In genomic region chr5:121691478-121691877, GRCh38 we compare ENCODE assay signal across 19 cellular contexts.
DNase-seq lines count a peak whose midpoint lies in the region; ATAC-seq and TF ChIP-seq lines count a peak whose summit lies in the region.
"Had no signal": no experiment of that assay in that cellular context is flagged by ENCODE, and none has a peak within 500 bp of the region (broad histone marks: within the 10 kb centered on the region; RNA-seq: fewer than 3 reads in every experiment).

No MANE protein-coding gene starts in this region.

- TF ChIP-seq CTCF in Calu3 (IDR thresholded peaks at IDR 0.05; ENCODE audit: unreplicated experiment) (no peak), epithelial cell of esophagus (IDR thresholded peaks at IDR 0.05; ENCODE audit: insufficient read depth, low read depth, low read length, missing control alignments) (no peak), mucosa of descending colon (IDR thresholded peaks at IDR 0.05) (no peak), dorsolateral prefrontal cortex (IDR thresholded peaks at IDR 0.05 in 54 of 56, conservative IDR thresholded peaks at IDR 0.05 in 2 of 56; ENCODE audit: low read depth in 1 of 56, partially characterized antibody in 56 of 56) (no peak)

- no peaks in the 10 kb centered on the region for H3K27me3 ChIP-seq in dorsolateral prefrontal cortex
- H3K27me3 ChIP-seq: esophagus squamous epithelium, transverse colon had no signal

- H3K4me1 ChIP-seq in mucosa of descending colon (ENCODE audit: low read depth) = no peaks in the 10 kb centered on the region
- H3K4me1 ChIP-seq: esophagus squamous epithelium, transverse colon had no signal

- intact Hi-C loops in Calu3 (cut with micrococcal nuclease; ENCODE audit: unreplicated experiment) (loop anchor here (5.0 to 10.0 kb wide), 2 partner anchors 181 to 273 kb away; partner anchors contain the start of gene SRFBP1), mucosa of descending colon (cut with DNase I, micrococcal nuclease) (no loop called here), dorsolateral prefrontal cortex (cut with DNase I) (no loop called here), sciatic nerve (cut with DNase I) (no loop called here)
- intact Hi-C loops in activated T-helper 2 cell treated with anti-CD3 and anti-CD28 coated beads, Interferon-gamma antibody, Interleukin-2, Interleukin-4, amounts not matched to agents 10 μg/mL and 5 μg/mL and 100 μg/mL, durations not matched to agents 14 hours and 24 hours and 36 hours (cut with micrococcal nuclease) = no loop called here

- peaks cover 47% of the 10 kb centered on the region for H3K4me1 Mint-ChIP-seq in Calu3 (ENCODE audit: low read depth, unreplicated experiment)
- H3K4me1 Mint-ChIP-seq in activated T-helper 2 cell treated with anti-CD3 and anti-CD28 coated beads, Interferon-gamma antibody, Interleukin-2, Interleukin-4, amounts not matched to agents 10 μg/mL and 5 μg/mL and 100 μg/mL, durations not matched to agents 14 hours and 24 hours and 36 hours (ENCODE audit: low read depth) = peaks cover 2% of the 10 kb centered on the region
- H3K4me1 Mint-ChIP-seq: activated naive CD8-positive, alpha-beta T cell treated with anti-CD3 and anti-CD28 coated beads, Interleukin-2, amount 10 ng/mL, durations not matched to agents 7 days and 5 days; immature natural killer cell had no signal

- no peak overlapping the region for H3K27ac ChIP-seq in dorsolateral prefrontal cortex
- H3K27ac ChIP-seq: esophagus squamous epithelium, SK-N-MC had no signal

- ATAC-seq in mucosa of descending colon = peak; percentile 45
- no peak for ATAC-seq in sciatic nerve
- ATAC-seq: activated CD4-positive, CD25-positive, alpha-beta regulatory T cell treated with anti-CD3 and anti-CD28 coated beads, Interleukin-2, amount 50 U/mL, for 24 hours had no signal

- no peak overlapping the region for H3K4me3 Mint-ChIP-seq in Calu3 (ENCODE audit: low read depth, unreplicated experiment)
- no peak overlapping the region for H3K4me3 Mint-ChIP-seq in activated T-helper 2 cell treated with anti-CD3 and anti-CD28 coated beads, Interferon-gamma antibody, Interleukin-2, Interleukin-4, amounts not matched to agents 10 μg/mL and 5 μg/mL and 100 μg/mL, durations not matched to agents 14 hours and 24 hours and 36 hours (ENCODE audit: low read depth)
- H3K4me3 Mint-ChIP-seq: activated naive CD8-positive, alpha-beta T cell treated with anti-CD3 and anti-CD28 coated beads, Interleukin-2, amount 10 ng/mL, durations not matched to agents 7 days and 5 days; immature natural killer cell had no signal

- H3K9me3 ChIP-seq in mucosa of descending colon = no peaks in the 10 kb centered on the region
- H3K9me3 ChIP-seq: esophagus squamous epithelium, transverse colon had no signal

- H3K27me3 Mint-ChIP-seq in Calu3 (ENCODE audit: unreplicated experiment) = no peaks in the 10 kb centered on the region
- no peaks in the 10 kb centered on the region for H3K27me3 Mint-ChIP-seq in activated T-helper 2 cell treated with anti-CD3 and anti-CD28 coated beads, Interferon-gamma antibody, Interleukin-2, Interleukin-4, amounts not matched to agents 10 μg/mL and 5 μg/mL and 100 μg/mL, durations not matched to agents 14 hours and 24 hours and 36 hours (ENCODE audit: low read depth)
- H3K27me3 Mint-ChIP-seq: activated naive CD8-positive, alpha-beta T cell treated with anti-CD3 and anti-CD28 coated beads, Interleukin-2, amount 10 ng/mL, durations not matched to agents 7 days and 5 days had no signal

- CTCF ChIA-PET in Calu3 (lab: Charles Lee) = no interaction called here

- H3K4me3 ChIP-seq in epithelial cell of esophagus (ENCODE audit: low read length) (no peak overlapping the region), mucosa of descending colon (no peak overlapping the region), dorsolateral prefrontal cortex (no peak overlapping the region)
- H3K4me3 ChIP-seq: esophagus squamous epithelium, SK-N-MC, transverse colon had no signal

- BruUV-seq in Calu3 (replicated peaks; lab: Mats Ljungman, UMichigan) = no TSS peak

- H3K27ac Mint-ChIP-seq in Calu3 (ENCODE audit: unreplicated experiment) = peak overlapping the region; percentile 69
- H3K27ac Mint-ChIP-seq in activated T-helper 2 cell treated with anti-CD3 and anti-CD28 coated beads, Interferon-gamma antibody, Interleukin-2, Interleukin-4, amounts not matched to agents 10 μg/mL and 5 μg/mL and 100 μg/mL, durations not matched to agents 14 hours and 24 hours and 36 hours = no peak overlapping the region
- H3K27ac Mint-ChIP-seq: activated naive CD8-positive, alpha-beta T cell treated with anti-CD3 and anti-CD28 coated beads, Interleukin-2, amount 10 ng/mL, durations not matched to agents 7 days and 5 days; immature natural killer cell had no signal

- DNase-seq in Calu3 = peak; percentile 32
- peak; percentile 44 for DNase-seq in NCI-H82 treated with DMSO at 0.1 percent for 48 hours (lab: John Stamatoyannopoulos, UW; ENCODE audit: unreplicated experiment)
- DNase-seq in epithelial cell of esophagus (ENCODE audit: low read depth) = peak; percentile 23
- peak in 1 of 3 donors; percentile 2 for DNase-seq in mucosa of descending colon
- no peak for DNase-seq in dorsolateral prefrontal cortex
- no peak for DNase-seq in activated T-helper 2 cell treated with anti-CD3 and anti-CD28 coated beads, Interferon-gamma antibody, Interleukin-2, Interleukin-4, amounts not matched to agents 10 μg/mL and 5 μg/mL and 100 μg/mL, durations not matched to agents 14 hours and 24 hours and 36 hours (ENCODE audit: low spot score)
- no peak for DNase-seq in NOMO-1 treated with DMSO at 0.1 percent for 48 hours (lab: John Stamatoyannopoulos, UW; ENCODE audit: unreplicated experiment)
- no peak for DNase-seq in sciatic nerve (ENCODE audit: low spot score)
- DNase-seq: activated CD8-positive, alpha-beta memory T cell treated with anti-CD3 and anti-CD28 coated beads, Interleukin-2, amount 50 U/mL, for 48 hours; activated naive CD8-positive, alpha-beta T cell treated with anti-CD3 and anti-CD28 coated beads, Interleukin-2, amount 10 ng/mL, durations not matched to agents 7 days and 5 days; AML-193; DMS79; esophagus squamous epithelium; immature natural killer cell; NCI-H1694; posterior cingulate gyrus; transverse colon had no signal

- H3K9me3 Mint-ChIP-seq in Calu3 (ENCODE audit: low read depth, unreplicated experiment) = peaks cover 2% of the 10 kb centered on the region
- H3K9me3 Mint-ChIP-seq in activated T-helper 2 cell treated with anti-CD3 and anti-CD28 coated beads, Interferon-gamma antibody, Interleukin-2, Interleukin-4, amounts not matched to agents 10 μg/mL and 5 μg/mL and 100 μg/mL, durations not matched to agents 14 hours and 24 hours and 36 hours = peaks cover 7% of the 10 kb centered on the region
- H3K9me3 Mint-ChIP-seq: activated naive CD8-positive, alpha-beta T cell treated with anti-CD3 and anti-CD28 coated beads, Interleukin-2, amount 10 ng/mL, durations not matched to agents 7 days and 5 days had no signal

- no peaks in the 10 kb centered on the region for H3K36me3 ChIP-seq in mucosa of descending colon (ENCODE audit: low read depth)
- H3K36me3 ChIP-seq: esophagus squamous epithelium, transverse colon had no signal

- no peaks in the 10 kb centered on the region for H3K36me3 Mint-ChIP-seq in Calu3 (ENCODE audit: insufficient read depth, unreplicated experiment)
- no peaks in the 10 kb centered on the region for H3K36me3 Mint-ChIP-seq in activated T-helper 2 cell treated with anti-CD3 and anti-CD28 coated beads, Interferon-gamma antibody, Interleukin-2, Interleukin-4, amounts not matched to agents 10 μg/mL and 5 μg/mL and 100 μg/mL, durations not matched to agents 14 hours and 24 hours and 36 hours (ENCODE audit: low read depth)
- H3K36me3 Mint-ChIP-seq: activated naive CD8-positive, alpha-beta T cell treated with anti-CD3 and anti-CD28 coated beads, Interleukin-2, amount 10 ng/mL, durations not matched to agents 7 days and 5 days; immature natural killer cell had no signal

Comparison
In these comparisons a context has a peak if more than half of its experiments do, and no peak if none do; other contexts are left out.
1. DNase-seq: peak in Calu3 (single experiment), NCI-H82 treated with DMSO at 0.1 percent for 48 hours (single experiment) and epithelial cell of esophagus (single experiment); none in dorsolateral prefrontal cortex (0 of 10), activated T-helper 2 cell treated with anti-CD3 and anti-CD28 coated beads, Interferon-gamma antibody, Interleukin-2, Interleukin-4, amounts not matched to agents 10 μg/mL and 5 μg/mL and 100 μg/mL, durations not matched to agents 14 hours and 24 hours and 36 hours (single experiment), NOMO-1 treated with DMSO at 0.1 percent for 48 hours (single experiment) and sciatic nerve (single experiment).